23 cellular contexts compared by ENCODE assay signal in genomic region chrX:34557733-34558132, GRCh38.
"Had no signal": no experiment of that assay in that cellular context is flagged by ENCODE, and none has a peak within 500 bp of the region (broad histone marks: within the 10 kb centered on the region; RNA-seq: fewer than 3 reads in every experiment).

No MANE protein-coding gene starts in this region.

- H3K27ac Mint-ChIP-seq: immature natural killer cell; naive thymus-derived CD4-positive, alpha-beta T cell; stimulated activated naive B cell treated with anti-CD40 and anti-IgM and Interleukin-4, amounts not matched to agents 10 μg/mL and 1 μg/mL and 100 μg/mL, for 72 hours; stimulated activated naive CD8-positive, alpha-beta T cell treated with anti-CD3 and anti-CD28 coated beads, Interleukin-15, amount 100 ng/mL, for 72 hours had no signal

- H3K9me3 ChIP-seq: heart left ventricle, left lung, spleen, testis, tibial nerve, upper lobe of right lung, vagina had no signal

- H3K9me3 Mint-ChIP-seq: stimulated activated naive CD8-positive, alpha-beta T cell treated with anti-CD3 and anti-CD28 coated beads, Interleukin-15, amount 100 ng/mL, for 72 hours had no signal

- H3K27me3 Mint-ChIP-seq: naive thymus-derived CD4-positive, alpha-beta T cell; stimulated activated naive B cell treated with anti-CD40 and anti-IgM and Interleukin-4, amounts not matched to agents 10 μg/mL and 1 μg/mL and 100 μg/mL, for 72 hours; stimulated activated naive CD8-positive, alpha-beta T cell treated with anti-CD3 and anti-CD28 coated beads, Interleukin-15, amount 100 ng/mL, for 72 hours had no signal

- DNase-seq: cortex of kidney; dorsolateral prefrontal cortex; effector CD8-positive, alpha-beta T cell; heart left ventricle; hippocampal formation; immature natural killer cell; left lung; mesenchymal stem cell; naive thymus-derived CD4-positive, alpha-beta T cell; posterior cingulate gyrus; spleen; stimulated activated CD4-positive, alpha-beta T cell treated with anti-CD3 and anti-CD28 coated beads, Interleukin-15, amount 100 ng/mL, for 24 hours; stimulated activated CD4-positive, alpha-beta T cell treated with anti-CD3 and anti-CD28 coated beads, Interleukin-1b, Interleukin-23, amount 100 ng/mL, for 48 hours; stimulated activated CD4-positive, alpha-beta T cell treated with anti-CD3 and anti-CD28 coated beads, Interleukin-4, amount 100 ng/mL, for 4 hours; stimulated activated naive B cell treated with anti-CD40 and anti-IgM and Interleukin-4, amounts not matched to agents 10 μg/mL and 1 μg/mL and 100 μg/mL, for 72 hours; stimulated activated naive CD8-positive, alpha-beta T cell treated with anti-CD3 and anti-CD28 coated beads, Interleukin-15, amount 100 ng/mL, for 72 hours; testis; upper lobe of right lung had no signal

- H3K27ac ChIP-seq: dorsolateral prefrontal cortex, heart left ventricle, left lung, spleen, testis, tibial nerve, upper lobe of right lung, vagina had no signal

- H3K4me1 ChIP-seq: heart left ventricle, left lung, spleen, testis, tibial nerve, upper lobe of right lung, vagina had no signal

- H3K4me3 ChIP-seq: dorsolateral prefrontal cortex, heart left ventricle, left lung, lung, spleen, testis, tibial nerve, upper lobe of right lung, vagina had no signal

- H3K4me3 Mint-ChIP-seq: immature natural killer cell; naive thymus-derived CD4-positive, alpha-beta T cell; stimulated activated naive B cell treated with anti-CD40 and anti-IgM and Interleukin-4, amounts not matched to agents 10 μg/mL and 1 μg/mL and 100 μg/mL, for 72 hours; stimulated activated naive CD8-positive, alpha-beta T cell treated with anti-CD3 and anti-CD28 coated beads, Interleukin-15, amount 100 ng/mL, for 72 hours had no signal

- H3K27me3 ChIP-seq: heart left ventricle, left lung, spleen, testis, tibial nerve, upper lobe of right lung, vagina had no signal

- H3K36me3 ChIP-seq: heart left ventricle, left lung, spleen, tibial nerve, upper lobe of right lung, vagina had no signal

- H3K36me3 Mint-ChIP-seq: immature natural killer cell; naive thymus-derived CD4-positive, alpha-beta T cell; stimulated activated naive B cell treated with anti-CD40 and anti-IgM and Interleukin-4, amounts not matched to agents 10 μg/mL and 1 μg/mL and 100 μg/mL, for 72 hours had no signal

- H3K4me1 Mint-ChIP-seq: immature natural killer cell; naive thymus-derived CD4-positive, alpha-beta T cell; stimulated activated naive B cell treated with anti-CD40 and anti-IgM and Interleukin-4, amounts not matched to agents 10 μg/mL and 1 μg/mL and 100 μg/mL, for 72 hours; stimulated activated naive CD8-positive, alpha-beta T cell treated with anti-CD3 and anti-CD28 coated beads, Interleukin-15, amount 100 ng/mL, for 72 hours had no signal

- ATAC-seq: esophagus mucosa; heart left ventricle; left lung; naive thymus-derived CD4-positive, alpha-beta T cell; sciatic nerve; stimulated activated naive B cell treated with anti-CD40 and anti-IgM and Interleukin-4, amounts not matched to agents 10 μg/mL and 1 μg/mL and 100 μg/mL, for 72 hours; stimulated activated naive CD8-positive, alpha-beta T cell treated with anti-CD3 and anti-CD28 coated beads, Interleukin-15, amount 100 ng/mL, for 72 hours; upper lobe of right lung had no signal
